In the genomic region with DNA sequence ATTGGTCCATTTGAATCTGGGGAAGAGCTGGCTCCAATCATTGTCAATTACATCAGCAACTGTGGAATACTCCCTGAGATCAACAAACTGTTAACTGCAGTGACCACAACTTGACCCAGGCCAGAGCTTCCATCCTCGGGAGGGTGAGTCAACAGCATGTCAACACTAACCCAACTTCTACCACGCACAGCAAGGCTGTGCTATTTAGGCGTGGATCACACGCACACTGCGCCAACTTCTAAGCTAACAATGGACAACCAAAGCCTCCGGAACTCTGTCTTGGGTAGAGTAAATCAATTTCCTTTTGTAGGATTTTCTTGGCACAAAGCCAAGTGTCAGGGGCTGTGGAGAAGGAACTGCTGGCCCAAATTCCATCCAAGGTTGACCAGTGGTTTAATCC, we compare ENCODE assay signal across 9 cellular contexts. TPM values are rescaled to one million over a fixed set of nuclear protein-coding genes. Genes with fewer than 3 reads are reported as not detected.
DNase-seq lines count a peak whose midpoint lies in the region; ATAC-seq lines count a peak whose summit lies in the region.
"Had no signal": no experiment of that assay in that cellular context is flagged by ENCODE, and none has a peak within 500 bp of the region (broad histone marks: within the 10 kb centered on the region; RNA-seq: fewer than 3 reads in every experiment).

No MANE protein-coding gene starts in this region.

- in situ Hi-C loops in GM23248 (cut with MboI) = no loop called here

- H3K9ac ChIP-seq in GM23248 = no peak overlapping the region

- H3K4me3 ChIP-seq in GM23248 = no peak overlapping the region

- H3K79me2 ChIP-seq in GM23248 (ENCODE audit: insufficient read depth) = peaks cover 98% of the 10 kb centered on the region

- no peaks in the 10 kb centered on the region for H3K9me3 ChIP-seq in GM23248 (ENCODE audit: low read depth)

- peaks cover 19% of the 10 kb centered on the region for H3K4me1 ChIP-seq in GM23248 (ENCODE audit: insufficient read depth)

- WGBS in GM23248 (ENCODE audit: low coverage in 1 of 2, low lambda C conversion rate in 2 of 2, missing lambda C conversion rate in 2 of 2), 2 experiments = 48 to 58% methylated on average over 6 of the region's 6 CpGs

- H3K36me3 ChIP-seq in GM23248 (ENCODE audit: low read depth) = no peaks in the 10 kb centered on the region; the same call in 1 of the 2 replicates

- no peak for ATAC-seq in HG02642 (IDR thresholded peaks at IDR 0.05; ENCODE audit: poor library complexity, unreplicated experiment)

- no peaks in the 10 kb centered on the region; the same call in 1 of the 2 replicates for H4K20me1 ChIP-seq in GM23248 (ENCODE audit: insufficient read depth)

- H3K9me2 ChIP-seq in GM23248 (ENCODE audit: insufficient read depth) = no peaks in the 10 kb centered on the region

- H3K27me3 ChIP-seq in GM23248 (replicated peaks; ENCODE audit: insufficient read depth) = no peaks in the 10 kb centered on the region

- H3K4me2 ChIP-seq in GM23248 (ENCODE audit: unreplicated experiment) = peak overlapping the region; percentile 5

- peak overlapping the region; percentile 66 for H3K27ac ChIP-seq in GM23248

- H2AFZ ChIP-seq in GM23248 = no peak overlapping the region

- DNase-seq in GM23248 = peak; percentile 89
- DNase-seq in RPMI7951 (ENCODE audit: low read depth) = peak; percentile 90
- peak; percentile 74 for DNase-seq in fibroblast of the conjunctiva (ENCODE audit: low read depth)
- DNase-seq in pulmonary artery endothelial cell (ENCODE audit: low read depth, low spot score) = peak; percentile 97
- DNase-seq in cerebellum (ENCODE audit: low spot score) = no peak
- DNase-seq in NCI-H1092 (lab: John Stamatoyannopoulos, UW) = no peak
- DNase-seq in mesenteric fat pad (ENCODE audit: low spot score) = no peak
- DNase-seq: stimulated activated CD4-positive, alpha-beta T cell treated with anti-CD3 and anti-CD28 coated beads, Interleukin-12 subunit alpha, Interleukin-12 subunit beta, amount 100 ng/mL, for 4 hours had no signal

- H3F3A ChIP-seq in GM23248 (ENCODE audit: insufficient read depth) = peaks cover 30% of the 10 kb centered on the region

RNA-seq across cellular contexts. Expression of a gene that starts 30.4 kb away (rescaled TPM):
- 276 and 292 TPM in 2 replicates for total RNA-seq in GM23248 (2014; rRNA removed; shearing (Covaris generic))
- 28.5 and 35.0 TPM in 2 replicates for polyA plus RNA-seq in GM23248 (2016; fragmentation: Nextera tagmentation; extraction: Ambion mirVana)
- total RNA-seq in RPMI7951 (2014; rRNA removed; shearing (Covaris generic)) = 72.7 and 75.9 TPM in 2 replicates
- total RNA-seq in pulmonary artery endothelial cell (1,315 and 1,335 TPM in 2 replicates), cerebellum (407 TPM), mesenteric fat pad (317 TPM)

Comparison
In these comparisons a context has a peak if more than half of its experiments do, and no peak if none do; other contexts are left out.
1. DNase-seq: peak in GM23248 (single experiment), RPMI7951 (single experiment), fibroblast of the conjunctiva (single experiment) and pulmonary artery endothelial cell (single experiment); none in cerebellum (single experiment), NCI-H1092 (single experiment) and mesenteric fat pad (single experiment).